In the genomic region with DNA sequence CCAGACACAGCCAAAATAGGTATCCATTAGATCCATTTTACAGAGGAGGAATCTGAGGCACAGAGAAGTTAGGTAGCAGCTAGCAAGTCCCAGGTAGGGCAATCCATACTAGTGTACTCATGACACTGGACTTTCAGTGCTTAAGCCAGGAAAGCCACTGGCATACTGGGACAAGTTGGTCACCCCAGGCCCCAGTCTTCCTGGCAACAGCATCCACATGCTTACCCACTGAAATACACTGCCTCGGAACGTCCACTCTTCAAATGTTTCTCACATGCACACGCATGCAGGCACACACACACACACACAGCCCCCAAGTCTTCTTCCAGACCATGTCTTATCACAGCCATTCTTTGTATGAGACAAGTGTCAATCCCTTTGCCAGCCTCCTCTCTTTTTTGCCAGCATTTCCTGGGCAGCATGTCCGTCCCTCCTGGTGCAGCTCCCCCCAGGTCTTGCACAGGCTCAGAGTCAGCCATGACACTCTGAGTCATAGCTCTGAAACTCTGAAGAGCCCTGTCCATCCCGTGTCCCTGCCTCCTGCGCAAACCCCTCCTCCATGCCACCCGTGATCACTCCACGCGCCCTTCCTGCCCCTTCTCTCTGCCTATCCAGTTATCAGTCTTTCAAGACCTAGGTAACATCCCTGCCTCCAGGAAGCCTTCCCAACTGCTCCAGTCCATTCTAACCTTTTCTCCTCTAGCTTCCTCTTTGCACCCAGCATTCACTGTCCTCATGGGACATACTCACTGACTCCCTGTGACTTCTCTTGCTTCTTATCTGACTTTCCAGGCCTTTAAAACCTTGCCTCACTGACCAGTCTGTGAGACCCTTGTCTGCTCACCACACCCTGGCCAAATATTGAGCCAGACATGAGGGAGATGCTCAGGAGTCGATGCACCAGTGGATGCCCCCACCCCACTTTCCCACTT, we compare ENCODE assay signal across 20 cellular contexts. TPM values are rescaled to one million over a fixed set of nuclear protein-coding genes. Genes with fewer than 3 reads are reported as not detected.
DNase-seq lines count a peak whose midpoint lies in the region; ATAC-seq, FAIRE-seq and TF ChIP-seq lines count a peak whose summit lies in the region.
"Had no signal": no experiment of that assay in that cellular context is flagged by ENCODE, and none has a peak within 500 bp of the region (broad histone marks: within the 10 kb centered on the region; RNA-seq: fewer than 3 reads in every experiment).

No MANE protein-coding gene starts in this region.

- DNase-seq in HepG2 (ENCODE audit: low spot score) (no peak), right lobe of liver (no peak), OCI-M1 (lab: John Stamatoyannopoulos, UW) (peak; percentile 25), mesenteric fat pad (ENCODE audit: low spot score) (peak; percentile 51), NOMO-1 treated with DMSO at 0.1 percent for 48 hours (lab: John Stamatoyannopoulos, UW; ENCODE audit: unreplicated experiment) (no peak), kidney tubule cell (ENCODE audit: low spot score) (no peak), caudate nucleus (lab: John Stamatoyannopoulos, UW) (no peak), NCI-H2171 (lab: John Stamatoyannopoulos, UW) (no peak)
- DNase-seq: BE2C; CD4-positive, CD25-positive, alpha-beta regulatory T cell; COR-L47; DMS 273 treated with DMSO at 0.1 percent for 48 hours; HFFc6; NCI-H1417; NCI-H187; NCI-H2107; NCI-H524 treated with DMSO at 0.1 percent for 48 hours had no signal

- H3K9me3 ChIP-seq in HepG2 (ENCODE audit: low read length) (no peaks in the 10 kb centered on the region), right lobe of liver (no peaks in the 10 kb centered on the region)
- H3K9me3 ChIP-seq: BE2C, SJSA1 had no signal

- TF ChIP-seq POLR2A in HepG2 (IDR thresholded peaks at IDR 0.05; ENCODE audit: insufficient read depth in 1 of 2, low read depth in 2 of 2, low read length in 2 of 2): no peak
- no peak for TF ChIP-seq POLR2A in right lobe of liver (IDR thresholded peaks at IDR 0.05)

- no peak overlapping the region for H3K9ac ChIP-seq in HepG2 (ENCODE audit: insufficient read depth, low read depth, low read length)

- H3K27me3 ChIP-seq in HepG2 (ENCODE audit: control insufficient read depth in 1 of 2, insufficient read depth in 2 of 2, low read length in 2 of 2) (peaks cover 0 to 9% of the 10 kb centered on the region in 2 experiments; a peak in 2 of 5 replicates), right lobe of liver (no peaks in the 10 kb centered on the region)
- H3K27me3 ChIP-seq: BE2C, SJSA1 had no signal

- no peaks in the 10 kb centered on the region for H4K20me1 ChIP-seq in HepG2 (ENCODE audit: insufficient read depth, low read length)

- no TSS peak for BruUV-seq in HepG2 (replicated peaks; lab: Mats Ljungman, UMichigan)

- in situ Hi-C loops in HepG2 (cut with HindIII; ENCODE audit: extremely low pct_ligation_motif_present, low pct_unique_long_range_greater_than_20kb): no loop called here

- no peaks in the 10 kb centered on the region for H3K79me2 ChIP-seq in HepG2 (ENCODE audit: insufficient read depth, low read length)

- CTCF ChIA-PET in HepG2 (lab: Yijun Ruan, JAX; ENCODE audit: low intra/inter-chr PET ratio, low total read pairs): no interaction called here

- peaks cover 45% of the 10 kb centered on the region for H3K4me1 ChIP-seq in HepG2 (ENCODE audit: insufficient read depth, low read length)
- H3K4me1 ChIP-seq in right lobe of liver: no peaks in the 10 kb centered on the region
- H3K4me1 ChIP-seq: BE2C had no signal

- TF ChIP-seq CTCF in HepG2 (CRISPR knock-in tag; IDR thresholded peaks at IDR 0.05) (no peak), right lobe of liver (IDR thresholded peaks at IDR 0.05) (no peak)

- no peak for TF ChIP-seq RAD21 in HepG2 (CRISPR knock-in tag; IDR thresholded peaks at IDR 0.05)

- H3K4me3 ChIP-seq in HepG2 (replicated peaks in 1 of 3; ENCODE audit: insufficient read depth in 1 of 3, low read depth in 2 of 3, low read length in 3 of 3): no peak overlapping the region
- H3K4me3 ChIP-seq in right lobe of liver: no peak overlapping the region
- H3K4me3 ChIP-seq: SJSA1 had no signal

- POLR2A ChIA-PET in HepG2 (lab: Yijun Ruan, JAX): no interaction called here

- 42% methylated on average over 10 of the region's 10 CpGs for WGBS in HepG2 (ENCODE audit: low lambda C conversion rate)
- WGBS in right lobe of liver (ENCODE audit: insufficient coverage, low coverage, low lambda C conversion rate, missing lambda C conversion rate): 74% methylated on average over 8 of the region's 10 CpGs

- H3K36me3 ChIP-seq in HepG2 (replicated peaks in 1 of 2; ENCODE audit: control insufficient read depth in 1 of 2, insufficient read depth in 2 of 2, low read length in 2 of 2) (no peaks in the 10 kb centered on the region), right lobe of liver (no peaks in the 10 kb centered on the region)
- H3K36me3 ChIP-seq: BE2C, SJSA1 had no signal

- intact Hi-C loops in HepG2 (cut with micrococcal nuclease; ENCODE audit: unreplicated experiment): loop anchor here (5.0 kb wide), 1 partner anchor 62 kb away; a partner anchor contains a TSS
- intact Hi-C loops in right lobe of liver (cut with DNase I): no loop called here

- no peak overlapping the region for H2AFZ ChIP-seq in HepG2 (ENCODE audit: low read length)

- H3K27ac ChIP-seq in HepG2 (ENCODE audit: extremely low read length, insufficient read depth, low read length) (no peak overlapping the region), right lobe of liver (no peak overlapping the region), caudate nucleus (ENCODE audit: low read depth, low read length) (no peak overlapping the region)
- H3K27ac ChIP-seq: SJSA1 had no signal

- FAIRE-seq in HepG2 (lab: Jason Lieb, UNC): no peak
- FAIRE-seq: A204.1 had no signal

- ATAC-seq in HepG2 (no peak), right lobe of liver (no peak)

- TF ChIP-seq EP300 in HepG2 (IDR thresholded peaks at IDR 0.05; ENCODE audit: low read depth in 2 of 2, low read length in 2 of 2): no peak
- no peak for TF ChIP-seq EP300 in HepG2 (CRISPR knock-in tag; IDR thresholded peaks at IDR 0.05; ENCODE audit: borderline replicate concordance)

- no peak overlapping the region for H3K4me2 ChIP-seq in HepG2 (ENCODE audit: low read depth, low read length)

TF ChIP-seq in HepG2, 621 proteins besides CTCF, POLR2A, EP300 and RAD21 (continues in another document):
- no peak for TF ChIP-seq TBP (CRISPR knock-in tag; IDR thresholded peaks at IDR 0.05)
- no peak for TF ChIP-seq KLF13 (CRISPR knock-in tag; IDR thresholded peaks at IDR 0.05)
- 0 out of 2 replicates have a peak, but pooled peaks have one; percentile 15 for TF ChIP-seq FOSL2 (CRISPR knock-in tag; IDR thresholded peaks at IDR 0.05)

RNA-seq across cellular contexts. Expression of a gene that starts 10.9 kb away (rescaled TPM):
- 36.0 and 43.8 TPM in 2 replicates for total RNA-seq in HepG2 (2016; rRNA removed; fragmentation: Illumina TruSeq; extraction: Trizol)
- 13.1 and 17.4 TPM in 2 replicates for total RNA-seq in HepG2 (2016; cell fraction: cytosol; rRNA removed; fragmentation: Illumina TruSeq; extraction: Trizol; ENCODE audit: low read depth)
- total RNA-seq in HepG2 (2016; cell fraction: insoluble cytoplasmic fraction; rRNA removed; fragmentation: Illumina TruSeq; extraction: Trizol): 32.9 and 42.2 TPM in 2 replicates
- total RNA-seq in HepG2 (2016; cell fraction: membrane; rRNA removed; fragmentation: Illumina TruSeq; extraction: Trizol): 49.5 and 51.8 TPM in 2 replicates
- 41.0 and 45.3 TPM in 2 replicates for total RNA-seq in HepG2 (2016; cell fraction: nucleus; rRNA removed; fragmentation: Illumina TruSeq; extraction: Trizol)
- 68.7 and 78.7 TPM in 2 replicates for polyA plus RNA-seq in HepG2 (2011; rRNA removed)
- 67.6 and 76.6 TPM in 2 replicates for polyA plus RNA-seq in HepG2 (2011; cell fraction: cytosol; rRNA removed)
- polyA plus RNA-seq in HepG2 (2011; cell fraction: nucleus; rRNA removed): 59.4 and 73.5 TPM in 2 replicates
- polyA plus RNA-seq in HepG2 (2012): 40.8 and 51.3 TPM in 2 replicates
- polyA plus RNA-seq in HepG2 (2016; cell fraction: cytosol; fragmentation: Illumina TruSeq; extraction: Trizol; ENCODE audit: low read depth): 25.7 and 32.7 TPM in 2 replicates
- 52.6 and 59.2 TPM in 2 replicates for polyA plus RNA-seq in HepG2 (2016; cell fraction: insoluble cytoplasmic fraction; fragmentation: Illumina TruSeq; extraction: Trizol; ENCODE audit: low read depth)
- polyA plus RNA-seq in HepG2 (2016; cell fraction: membrane; fragmentation: Illumina TruSeq; extraction: Trizol; ENCODE audit: low read depth): 72.7 and 76.3 TPM in 2 replicates
- 82.4 and 86.0 TPM in 2 replicates for polyA plus RNA-seq in HepG2 (2016; cell fraction: nucleus; fragmentation: Illumina TruSeq; extraction: Trizol; ENCODE audit: insufficient read depth, low read depth)
- polyA minus RNA-seq in HepG2 (2011; rRNA and poly(A)+ RNA removed; ENCODE audit: low replicate concordance): 90.8 and 137 TPM in 2 replicates
- polyA minus RNA-seq in HepG2 (2011; cell fraction: cytosol; rRNA and poly(A)+ RNA removed): 27.5 and 29.3 TPM in 2 replicates
- 23.2 and 28.1 TPM in 2 replicates for polyA minus RNA-seq in HepG2 (2011; cell fraction: nucleus; rRNA and poly(A)+ RNA removed)
- 10 to 100 TPM; 26.5 to 33.2 (median 27.1) TPM for total RNA-seq in right lobe of liver
- 86.8 TPM for total RNA-seq in mesenteric fat pad

RNA-seq across cellular contexts. Expression of a gene that starts 27.1 kb away (rescaled TPM):
- total RNA-seq in HepG2 (2016; rRNA removed; fragmentation: Illumina TruSeq; extraction: Trizol) (not detected in 2 replicates), right lobe of liver (under 1 TPM in 5 of 6 experiments, not detected in 1; 0.25 to 0.93 (median 0.50) TPM), mesenteric fat pad (17.6 TPM)
- not detected in 2 replicates for total RNA-seq in HepG2 (2016; cell fraction: cytosol; rRNA removed; fragmentation: Illumina TruSeq; extraction: Trizol; ENCODE audit: low read depth)
- 0.09 TPM in 1 of 2 replicates, not detected in the other for total RNA-seq in HepG2 (2016; cell fraction: insoluble cytoplasmic fraction; rRNA removed; fragmentation: Illumina TruSeq; extraction: Trizol)
- total RNA-seq in HepG2 (2016; cell fraction: membrane; rRNA removed; fragmentation: Illumina TruSeq; extraction: Trizol): not detected in 2 replicates
- total RNA-seq in HepG2 (2016; cell fraction: nucleus; rRNA removed; fragmentation: Illumina TruSeq; extraction: Trizol): 0.66 TPM in 1 of 2 replicates, not detected in the other
- 0.12 and 0.15 TPM in 2 replicates for polyA plus RNA-seq in HepG2 (2011; rRNA removed)
- polyA plus RNA-seq in HepG2 (2011; cell fraction: cytosol; rRNA removed): 0.25 TPM in 1 of 2 replicates, not detected in the other
- polyA plus RNA-seq in HepG2 (2011; cell fraction: nucleus; rRNA removed): 0.14 and 0.62 TPM in 2 replicates
- 0.08 TPM in 1 of 2 replicates, not detected in the other for polyA plus RNA-seq in HepG2 (2012)
- polyA plus RNA-seq in HepG2 (2016; cell fraction: cytosol; fragmentation: Illumina TruSeq; extraction: Trizol; ENCODE audit: low read depth): 0.08 and 0.27 TPM in 2 replicates
- not detected in 2 replicates for polyA plus RNA-seq in HepG2 (2016; cell fraction: insoluble cytoplasmic fraction; fragmentation: Illumina TruSeq; extraction: Trizol; ENCODE audit: low read depth)
- polyA plus RNA-seq in HepG2 (2016; cell fraction: membrane; fragmentation: Illumina TruSeq; extraction: Trizol; ENCODE audit: low read depth): 0.20 and 0.53 TPM in 2 replicates
- 0.42 and 0.69 TPM in 2 replicates for polyA plus RNA-seq in HepG2 (2016; cell fraction: nucleus; fragmentation: Illumina TruSeq; extraction: Trizol; ENCODE audit: insufficient read depth, low read depth)
- polyA minus RNA-seq in HepG2 (2011; rRNA and poly(A)+ RNA removed; ENCODE audit: low replicate concordance): not detected in 2 replicates
- polyA minus RNA-seq in HepG2 (2011; cell fraction: cytosol; rRNA and poly(A)+ RNA removed): not detected in 2 replicates
- not detected in 2 replicates for polyA minus RNA-seq in HepG2 (2011; cell fraction: nucleus; rRNA and poly(A)+ RNA removed)
- total RNA-seq: H4, SJSA1 had no signal

Comparison
In these comparisons a context has a peak if more than half of its experiments do, and no peak if none do; other contexts are left out.
1. DNase-seq: peak in OCI-M1 (single experiment) and mesenteric fat pad (single experiment); none in HepG2 (single experiment), right lobe of liver (0 of 3), NOMO-1 treated with DMSO at 0.1 percent for 48 hours (single experiment), kidney tubule cell (single experiment), caudate nucleus (0 of 61) and NCI-H2171 (single experiment).